17 cellular contexts compared by ENCODE assay signal in genomic region chr7:117347962-117348672, GRCh38. TPM values are rescaled to one million over a fixed set of nuclear protein-coding genes. Genes with fewer than 3 reads are reported as not detected.
DNase-seq lines count a peak whose midpoint lies in the region; ATAC-seq, FAIRE-seq and TF ChIP-seq lines count a peak whose summit lies in the region.
"Had no signal": no experiment of that assay in that cellular context is flagged by ENCODE, and none has a peak within 500 bp of the region (broad histone marks: within the 10 kb centered on the region; RNA-seq: fewer than 3 reads in every experiment).

No MANE protein-coding gene starts in this region.

- TF ChIP-seq POLR2A in GM12892 (IDR thresholded peaks at IDR 0.05; ENCODE audit: low read depth, low read length) = no peak

- DNase-seq in GM12892 (ENCODE audit: insufficient read length) (no peak), A172 (ENCODE audit: low spot score) (no peak), NCI-H446 (lab: John Stamatoyannopoulos, UW) (no peak), HT-29 (ENCODE audit: low spot score) (no peak)
- DNase-seq: foreskin fibroblast; stimulated activated CD4-positive, alpha-beta T cell treated with anti-CD3 and anti-CD28 coated beads, Interleukin-4, amount 100 ng/mL, for 1 hour; stimulated activated naive CD4-positive, alpha-beta T cell treated with Interleukin-2 at 50 U/mL for 16 hours had no signal

- ATAC-seq in GM19452 (IDR thresholded peaks at IDR 0.05; ENCODE audit: unreplicated experiment) = peak; percentile 84
- peak; percentile 94 for ATAC-seq in HG02763 (IDR thresholded peaks at IDR 0.05; ENCODE audit: unreplicated experiment)
- ATAC-seq in HG03439 (IDR thresholded peaks at IDR 0.05; ENCODE audit: unreplicated experiment) = peak; percentile 93
- no peak for ATAC-seq in activated CD4-positive, CD25-positive, alpha-beta regulatory T cell treated with anti-CD3 and anti-CD28 coated beads, Interleukin-2, amount 50 U/mL, for 24 hours
- ATAC-seq: HCT116, K562 had no signal

- FAIRE-seq in GM12892 (lab: Jason Lieb, UNC) = peak; percentile 72
- FAIRE-seq: D721Med, islet of Langerhans, K562 had no signal

RNA-seq across cellular contexts. Expression of gene WNT2, which starts 25.3 kb away (rescaled TPM):
- polyA plus RNA-seq in GM12892 (2012; ENCODE audit: missing spikeins) = 1.2 TPM
- total RNA-seq in A172 (2014; rRNA removed; shearing (Covaris generic)) = not detected in 2 replicates
- total RNA-seq in HT-29 (2014; rRNA removed; shearing (Covaris generic)) = not detected in 2 replicates
- total RNA-seq: activated T-helper 1 cell treated with anti-CD3 and anti-CD28 coated beads, Interleukin-12 subunit alpha, Interleukin-12 subunit beta, Interleukin-2, Interleukin-4 antibody, amounts not matched to agents 30 ng/mL and 10 ng/mL and 1 ng/mL, durations not matched to agents 14 hours and 24 hours and 36 hours; K562; mucosa of gallbladder had no signal

Comparison
In these comparisons a context has a peak if more than half of its experiments do, and no peak if none do; other contexts are left out.
1. ATAC-seq: peak in GM19452 (single experiment), HG02763 (single experiment) and HG03439 (single experiment); none in activated CD4-positive, CD25-positive, alpha-beta regulatory T cell treated with anti-CD3 and anti-CD28 coated beads, Interleukin-2, amount 50 U/mL, for 24 hours (0 of 2).